Comparison of ENCODE assay signal across 35 cellular contexts in the genomic region with DNA sequence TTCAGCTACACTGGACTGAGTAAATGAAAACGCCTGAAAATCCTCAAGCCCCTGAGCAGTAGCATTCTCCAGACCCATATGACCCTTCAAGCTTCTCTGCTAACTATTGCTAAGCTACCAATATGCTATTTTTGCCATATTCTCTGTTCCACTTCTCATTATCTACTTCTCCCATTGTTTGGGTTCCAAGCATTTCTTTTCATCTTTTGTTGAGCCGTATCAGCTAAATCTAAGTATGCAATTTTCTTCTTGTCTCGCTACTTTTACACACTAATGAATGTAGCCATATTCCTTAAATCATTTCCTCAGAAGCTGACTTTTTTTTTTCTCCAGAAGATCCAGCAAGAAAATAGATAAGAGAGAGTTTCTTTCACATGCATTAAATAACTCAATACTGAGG.
"Had no signal": no experiment of that assay in that cellular context is flagged by ENCODE, and none has a peak within 500 bp of the region (broad histone marks: within the 10 kb centered on the region; RNA-seq: fewer than 3 reads in every experiment).

No MANE protein-coding gene starts in this region.

- H3K27me3 ChIP-seq: MG63 had no signal

- H3K36me3 ChIP-seq: MG63 had no signal

- H3K9me3 ChIP-seq: MG63 had no signal

- H3K4me3 ChIP-seq: MG63 had no signal

- DNase-seq: Karpas-422, Kasumi-1, MG63, MM.1S, MV-4-11, NCI-H1048, NCI-H1092, NCI-H1092 treated with DMSO at 0.1 percent for 48 hours, NCI-H1105, NCI-H1105 treated with DMSO at 0.1 percent for 48 hours, NCI-H1417, NCI-H1417 treated with DMSO at 0.1 percent for 48 hours, NCI-H1436, NCI-H1436 treated with DMSO at 0.1 percent for 48 hours, NCI-H146, NCI-H1694, NCI-H1694 treated with DMSO at 0.1 percent for 48 hours, NCI-H187, NCI-H187 treated with DMSO at 0.1 percent for 48 hours, NCI-H1930, NCI-H2029, NCI-H2029 treated with DMSO at 0.1 percent for 48 hours, NCI-H2081, NCI-H2081 treated with DMSO at 0.1 percent for 48 hours, NCI-H2107, NCI-H2171, NCI-H2171 treated with DMSO at 0.1 percent for 48 hours, NCI-H2227 treated with DMSO at 0.1 percent for 48 hours, NCI-H226, NCI-H345, NCI-H446, NCI-H446 treated with DMSO at 0.1 percent for 48 hours, NCI-H510A, NCI-H510A treated with DMSO at 0.1 percent for 48 hours, NCI-H524 had no signal
